In the genomic region with DNA sequence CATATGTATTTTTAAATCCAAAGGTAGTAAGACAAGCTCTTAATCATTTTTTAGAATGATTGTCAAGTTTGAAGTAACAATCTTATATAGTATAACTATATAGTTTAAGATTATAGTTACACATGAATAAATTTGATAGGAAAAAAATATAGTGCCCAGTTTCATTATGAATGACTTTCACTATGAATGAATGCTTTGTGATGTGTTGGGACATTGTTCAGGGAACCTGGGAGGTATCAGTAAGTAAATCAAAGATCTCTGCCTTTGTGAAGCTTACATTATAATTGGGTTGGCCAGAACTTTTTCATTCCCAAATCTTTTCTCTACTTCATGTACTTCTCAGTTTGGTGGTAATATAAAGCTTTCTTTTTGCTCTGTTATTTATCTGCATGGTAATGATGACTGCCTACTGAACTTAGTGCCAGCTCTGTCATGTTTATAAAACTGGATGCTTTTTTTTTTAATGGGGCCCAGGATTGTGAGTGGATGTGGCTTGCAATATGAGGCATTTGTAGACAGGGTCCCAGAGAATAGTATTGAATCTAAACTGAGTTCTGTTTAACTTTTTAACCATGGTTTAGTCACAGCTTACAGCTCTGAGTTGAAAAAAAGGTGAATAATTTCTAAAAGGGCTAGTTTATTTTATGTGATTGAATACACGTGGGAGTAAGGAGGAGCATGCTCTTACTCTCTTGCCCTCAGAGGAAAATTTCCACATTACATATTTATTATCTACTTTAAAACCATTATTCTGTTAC, we compare ENCODE assay signal across 15 cellular contexts. TPM values are rescaled to one million over a fixed set of nuclear protein-coding genes. Genes with fewer than 3 reads are reported as not detected.
DNase-seq lines count a peak whose midpoint lies in the region; TF ChIP-seq lines count a peak whose summit lies in the region.
"Had no signal": no experiment of that assay in that cellular context is flagged by ENCODE, and none has a peak within 500 bp of the region (broad histone marks: within the 10 kb centered on the region; RNA-seq: fewer than 3 reads in every experiment).

No MANE protein-coding gene starts in this region.

- H3K27me3 ChIP-seq in mammary epithelial cell (ENCODE audit: insufficient read depth, low read length) = no peaks in the 10 kb centered on the region
- H3K27me3 ChIP-seq in spleen (replicated peaks in 1 of 7) = no peaks in the 10 kb centered on the region
- H3K27me3 ChIP-seq: right atrium auricular region had no signal

- POLR2A ChIA-PET in MCF 10A (lab: Yijun Ruan, JAX) = interaction anchor here (0.7 to 1.6 kb wide), 5 partner anchors 9 to 254 kb away, joined by 3 to 9 read pairs (median 5); no protein-coding TSS in a partner anchor

- BruUV-seq in MCF 10A (replicated peaks; lab: Mats Ljungman, UMichigan) (no TSS peak), mammary epithelial cell (replicated peaks; lab: Mats Ljungman, UMichigan) (no TSS peak)

- H3K4me3 ChIP-seq in mammary epithelial cell (replicated peaks in 1 of 3; ENCODE audit: insufficient read depth in 1 of 3, low read depth in 2 of 3, low read length in 3 of 3) = no peak overlapping the region
- H3K4me3 ChIP-seq in spleen = no peak overlapping the region
- H3K4me3 ChIP-seq: right atrium auricular region had no signal

- H3K9me3 ChIP-seq in mammary epithelial cell (replicated peaks; ENCODE audit: insufficient read depth, low read length) = no peaks in the 10 kb centered on the region
- H3K9me3 ChIP-seq in spleen = no peaks in the 10 kb centered on the region
- H3K9me3 ChIP-seq: right atrium auricular region had no signal

- peaks cover 73% of the 10 kb centered on the region for H3K36me3 Mint-ChIP-seq in MCF 10A (ENCODE audit: insufficient read depth, unreplicated experiment)
- peaks cover 62% of the 10 kb centered on the region for H3K36me3 Mint-ChIP-seq in activated T-helper 2 cell treated with anti-CD3 and anti-CD28 coated beads, Interferon-gamma antibody, Interleukin-2, Interleukin-4, amounts not matched to agents 10 μg/mL and 5 μg/mL and 100 μg/mL, durations not matched to agents 14 hours and 24 hours and 36 hours (ENCODE audit: low read depth)
- H3K36me3 Mint-ChIP-seq in mesothelial cell of epicardium = peaks cover 14% of the 10 kb centered on the region

- 50% methylated on average over 1 of the region's 1 CpG for WGBS in mammary epithelial cell (ENCODE audit: low coverage, missing lambda C conversion rate)
- WGBS in spleen, 5 donors = 71 to 90% (median 82%) methylated on average over 1 of the region's 1 CpG

- dilution Hi-C loops in mammary epithelial cell (cut with HindIII; ENCODE audit: low sequenced_read_pairs) = no loop called here

- no peak overlapping the region for H3K27ac ChIP-seq in mammary epithelial cell (ENCODE audit: insufficient read depth, low read depth, low read length)
- peak overlapping the region in 1 of 8 donors; percentile 1 for H3K27ac ChIP-seq in spleen
- H3K27ac ChIP-seq: right atrium auricular region, WERI-Rb-1 had no signal

- H3K27me3 Mint-ChIP-seq in MCF 10A (ENCODE audit: insufficient read depth, unreplicated experiment) = no peaks in the 10 kb centered on the region
- no peaks in the 10 kb centered on the region for H3K27me3 Mint-ChIP-seq in activated T-helper 2 cell treated with anti-CD3 and anti-CD28 coated beads, Interferon-gamma antibody, Interleukin-2, Interleukin-4, amounts not matched to agents 10 μg/mL and 5 μg/mL and 100 μg/mL, durations not matched to agents 14 hours and 24 hours and 36 hours (ENCODE audit: low read depth)
- H3K27me3 Mint-ChIP-seq in mesothelial cell of epicardium (ENCODE audit: low read depth) = no peaks in the 10 kb centered on the region
- H3K27me3 Mint-ChIP-seq: type B pancreatic cell had no signal

- intact Hi-C loops in MCF 10A (cut with micrococcal nuclease) (no loop called here), mammary epithelial cell (cut with micrococcal nuclease) (no loop called here), spleen (cut with DNase I; ENCODE audit: low total_unique reads) (no loop called here)
- intact Hi-C loops in activated T-helper 2 cell treated with anti-CD3 and anti-CD28 coated beads, Interferon-gamma antibody, Interleukin-2, Interleukin-4, amounts not matched to agents 10 μg/mL and 5 μg/mL and 100 μg/mL, durations not matched to agents 14 hours and 24 hours and 36 hours (cut with micrococcal nuclease) = loop anchor here (1.0 kb wide), 1 partner anchor 7 kb away; no protein-coding TSS in a partner anchor

- no peaks in the 10 kb centered on the region for H3K4me1 Mint-ChIP-seq in MCF 10A (ENCODE audit: insufficient read depth, unreplicated experiment)
- peaks cover 16% of the 10 kb centered on the region for H3K4me1 Mint-ChIP-seq in activated T-helper 2 cell treated with anti-CD3 and anti-CD28 coated beads, Interferon-gamma antibody, Interleukin-2, Interleukin-4, amounts not matched to agents 10 μg/mL and 5 μg/mL and 100 μg/mL, durations not matched to agents 14 hours and 24 hours and 36 hours (ENCODE audit: low read depth)
- H3K4me1 Mint-ChIP-seq in mesothelial cell of epicardium = peaks cover 22% of the 10 kb centered on the region

- in situ Hi-C loops in mammary epithelial cell (cut with MboI; ENCODE audit: low sequenced_read_pairs in 2 of 2) = no loop called here

- no peak for TF ChIP-seq POLR2A in spleen (IDR thresholded peaks at IDR 0.05)

- no peak overlapping the region for H3K9ac ChIP-seq in mammary epithelial cell (ENCODE audit: insufficient read depth, low read length)

- no peak overlapping the region for H2AFZ ChIP-seq in mammary epithelial cell (ENCODE audit: low read depth, low read length)

- no peak overlapping the region for H3K4me2 ChIP-seq in mammary epithelial cell (ENCODE audit: insufficient read depth, low read depth, low read length)

- peaks cover 32% of the 10 kb centered on the region for H3K79me2 ChIP-seq in mammary epithelial cell (ENCODE audit: insufficient read depth, low read length)

- H3K9me3 Mint-ChIP-seq in MCF 10A (ENCODE audit: unreplicated experiment) (no peaks in the 10 kb centered on the region), mesothelial cell of epicardium (no peaks in the 10 kb centered on the region)
- H3K9me3 Mint-ChIP-seq in activated T-helper 2 cell treated with anti-CD3 and anti-CD28 coated beads, Interferon-gamma antibody, Interleukin-2, Interleukin-4, amounts not matched to agents 10 μg/mL and 5 μg/mL and 100 μg/mL, durations not matched to agents 14 hours and 24 hours and 36 hours = no peaks in the 10 kb centered on the region
- H3K9me3 Mint-ChIP-seq: type B pancreatic cell had no signal

- TF ChIP-seq CTCF in MCF 10A (IDR thresholded peaks at IDR 0.05; ENCODE audit: unreplicated experiment) = no peak
- TF ChIP-seq CTCF in mammary epithelial cell (conservative IDR thresholded peaks at IDR 0.05 in 1 of 2, IDR thresholded peaks at IDR 0.05 in 1 of 2; ENCODE audit: extremely low read depth in 1 of 2, insufficient read depth in 1 of 2, low read depth in 1 of 2, low read length in 2 of 2) = no peak
- TF ChIP-seq CTCF in mesothelial cell of epicardium (IDR thresholded peaks at IDR 0.05; ENCODE audit: unreplicated experiment) = no peak
- TF ChIP-seq CTCF in spleen (IDR thresholded peaks at IDR 0.05 in 8 of 11, conservative IDR thresholded peaks at IDR 0.05 in 3 of 11) = no peak

- DNase-seq in MCF 10A (ENCODE audit: unreplicated experiment) (no peak), mammary epithelial cell (no peak), mesothelial cell of epicardium (ENCODE audit: low spot score in 2 of 2, unreplicated experiment in 2 of 2) (no peak), cerebellum (ENCODE audit: low spot score) (no peak), NCI-H2196 treated with DMSO at 0.1 percent for 48 hours (lab: John Stamatoyannopoulos, UW; ENCODE audit: unreplicated experiment) (no peak), spleen (no peak)
- DNase-seq in activated T-helper 2 cell treated with anti-CD3 and anti-CD28 coated beads, Interferon-gamma antibody, Interleukin-2, Interleukin-4, amounts not matched to agents 10 μg/mL and 5 μg/mL and 100 μg/mL, durations not matched to agents 14 hours and 24 hours and 36 hours (ENCODE audit: low spot score) = no peak
- no peak for DNase-seq in activated effector memory CD4-positive, alpha-beta T cell treated with anti-CD3 and anti-CD28 coated beads, Interleukin-2, amount 50 U/mL, for 16 hours
- DNase-seq: DMS 273 treated with DMSO at 0.1 percent for 48 hours; NCI-H1694 treated with DMSO at 0.1 percent for 48 hours; NCI-H510A treated with DMSO at 0.1 percent for 48 hours; stimulated activated CD4-positive, alpha-beta T cell treated with anti-CD3 and anti-CD28 coated beads, Interleukin-4, amount 100 ng/mL, for 4 hours; WERI-Rb-1 had no signal

- CTCF ChIA-PET in MCF 10A (lab: Yijun Ruan, JAX) = interaction anchor here (0.6 kb wide), 1 partner anchor 126 kb away, joined by 3 read pairs; no protein-coding TSS in a partner anchor
- CTCF ChIA-PET in mammary epithelial cell (lab: Charles Lee; ENCODE audit: low non-redundant PET) = no interaction called here

- peak overlapping the region; percentile 73 for H3K27ac Mint-ChIP-seq in MCF 10A (ENCODE audit: low read depth, unreplicated experiment)
- peak overlapping the region; percentile 40 for H3K27ac Mint-ChIP-seq in activated T-helper 2 cell treated with anti-CD3 and anti-CD28 coated beads, Interferon-gamma antibody, Interleukin-2, Interleukin-4, amounts not matched to agents 10 μg/mL and 5 μg/mL and 100 μg/mL, durations not matched to agents 14 hours and 24 hours and 36 hours
- H3K27ac Mint-ChIP-seq in mesothelial cell of epicardium = peak overlapping the region; percentile 90
- H3K27ac Mint-ChIP-seq: type B pancreatic cell had no signal

- H3K4me3 Mint-ChIP-seq in MCF 10A (ENCODE audit: unreplicated experiment) (no peak overlapping the region), mesothelial cell of epicardium (no peak overlapping the region)
- H3K4me3 Mint-ChIP-seq in activated T-helper 2 cell treated with anti-CD3 and anti-CD28 coated beads, Interferon-gamma antibody, Interleukin-2, Interleukin-4, amounts not matched to agents 10 μg/mL and 5 μg/mL and 100 μg/mL, durations not matched to agents 14 hours and 24 hours and 36 hours (ENCODE audit: low read depth) = no peak overlapping the region
- H3K4me3 Mint-ChIP-seq: type B pancreatic cell had no signal

- H3K4me1 ChIP-seq in mammary epithelial cell (ENCODE audit: insufficient read depth, low read length) = no peaks in the 10 kb centered on the region
- peaks cover 0 to 5% (median 0%) of the 10 kb centered on the region in 6 donors for H3K4me1 ChIP-seq in spleen
- H3K4me1 ChIP-seq: right atrium auricular region had no signal

- H4K20me1 ChIP-seq in mammary epithelial cell (ENCODE audit: insufficient read depth, low read length) = no peaks in the 10 kb centered on the region

- H3K36me3 ChIP-seq in mammary epithelial cell (ENCODE audit: insufficient read depth, low read length) (peaks cover 47% of the 10 kb centered on the region), spleen (peaks cover 0 to 99% (median 51%) of the 10 kb centered on the region in 6 donors)

RNA-seq across cellular contexts. Expression of gene GLS, which starts 23.3 kb away (rescaled TPM):
- 107 and 121 TPM in 2 replicates for total RNA-seq in MCF 10A (2022)
- total RNA-seq in mammary epithelial cell = 100 to 1,000 TPM; 166 to 403 TPM
- 35.5 TPM for polyA plus RNA-seq in mammary epithelial cell
- polyA minus RNA-seq in mammary epithelial cell = 408 TPM
- total RNA-seq in activated T-helper 2 cell treated with anti-CD3 and anti-CD28 coated beads, Interferon-gamma antibody, Interleukin-2, Interleukin-4, amounts not matched to agents 10 μg/mL and 5 μg/mL and 100 μg/mL, durations not matched to agents 14 hours and 24 hours and 36 hours = 195 and 201 TPM in 2 replicates
- 185 to 192 TPM (median 190 TPM) in 3 replicates for total RNA-seq in mesothelial cell of epicardium
- 145 TPM for total RNA-seq in cerebellum
- 100 to 1,000 TPM; 141 to 254 (median 211) TPM for total RNA-seq in spleen
- polyA plus RNA-seq in spleen = 10 to 100 TPM; 42.3 to 55.9 (median 43.6) TPM

Comparison
In these comparisons a context has a peak if more than half of its experiments do, and no peak if none do; other contexts are left out.
1. H3K27ac Mint-ChIP-seq: peak in every context shown above with its lines; median percentile 90 in mesothelial cell of epicardium; 73 in MCF 10A; 40 in activated T-helper 2 cell treated with anti-CD3 and anti-CD28 coated beads, Interferon-gamma antibody, Interleukin-2, Interleukin-4, amounts not matched to agents 10 μg/mL and 5 μg/mL and 100 μg/mL, durations not matched to agents 14 hours and 24 hours and 36 hours.